Comparison of ENCODE assay signal across 2 cellular contexts in genomic region chr9:70495514-70495913, GRCh38.
TF ChIP-seq lines count a peak whose summit lies in the region.

No MANE protein-coding gene starts in this region.

TF ChIP-seq in IMR-90, 13 proteins besides CTCF, POLR2A, EP300 and RAD21:
- TF ChIP-seq ELK1 (IDR thresholded peaks at IDR 0.05; ENCODE audit: borderline replicate concordance, low read depth, low read length): no peak
- no peak for TF ChIP-seq FOS (IDR thresholded peaks at IDR 0.05; ENCODE audit: low read depth, low read length)
- no peak for TF ChIP-seq RFX5 (IDR thresholded peaks at IDR 0.05; ENCODE audit: low read depth, low read length)
- no peak for TF ChIP-seq MAZ (IDR thresholded peaks at IDR 0.05; ENCODE audit: borderline replicate concordance, low read depth, low read length)
- no peak for TF ChIP-seq SMC3 (IDR thresholded peaks at IDR 0.05; ENCODE audit: low read depth, low read length)
- TF ChIP-seq CHD1 (IDR thresholded peaks at IDR 0.05; ENCODE audit: low read depth, low read length): no peak
- no peak for TF ChIP-seq NFE2L2 (IDR thresholded peaks at IDR 0.05; ENCODE audit: low read depth, low read length)
- no peak for TF ChIP-seq MXI1 (IDR thresholded peaks at IDR 0.05; ENCODE audit: borderline replicate concordance, low read depth, low read length)
- no peak for TF ChIP-seq CEBPB (IDR thresholded peaks at IDR 0.05; ENCODE audit: low read depth, low read length)
- TF ChIP-seq RCOR1 (IDR thresholded peaks at IDR 0.05; ENCODE audit: insufficient replicate concordance, low read length): no peak
- no peak for TF ChIP-seq BHLHE40 (IDR thresholded peaks at IDR 0.05; ENCODE audit: low read depth, low read length)
- no peak for TF ChIP-seq USF2 (IDR thresholded peaks at IDR 0.05; ENCODE audit: low read depth, low read length)
- no peak for TF ChIP-seq MAFK (IDR thresholded peaks at IDR 0.05; ENCODE audit: low read depth, low read length)
TF ChIP-seq in IMR-90: peak in this region for 0.

TF ChIP-seq in K562, 482 proteins besides CTCF, POLR2A, EP300 and RAD21:
- TF ChIP-seq GMEB1 (CRISPR knock-in tag; IDR thresholded peaks at IDR 0.05) (no peak), ZNF134 (CRISPR knock-in tag; conservative IDR thresholded peaks at IDR 0.05) (no peak), USF2 (CRISPR knock-in tag; IDR thresholded peaks at IDR 0.05) (peak; percentile 34), ELF2 (CRISPR knock-in tag; IDR thresholded peaks at IDR 0.05) (no peak)
